Comparison of ENCODE assay signal across 9 cellular contexts in genomic region chr4:21469438-21470032, GRCh38.
DNase-seq lines count a peak whose midpoint lies in the region; ATAC-seq lines count a peak whose summit lies in the region.
"Had no signal": no experiment of that assay in that cellular context is flagged by ENCODE, and none has a peak within 500 bp of the region (broad histone marks: within the 10 kb centered on the region; RNA-seq: fewer than 3 reads in every experiment).

No MANE protein-coding gene starts in this region.

- H3K27ac Mint-ChIP-seq in naive thymus-derived CD8-positive, alpha-beta T cell, result no peak overlapping the region
- H3K27ac Mint-ChIP-seq: activated T-cell treated with anti-CD3 and anti-CD28 coated beads, Interleukin-2, amount 50 U/mL, for 72 hours had no signal

- peaks cover 0 to 8% (median 0%) of the 10 kb centered on the region in 5 donors for H3K27me3 Mint-ChIP-seq in naive thymus-derived CD8-positive, alpha-beta T cell

- in situ Hi-C loops in KBM-7 (cut with MboI; ENCODE audit: low pct_unique_long_range_greater_than_20kb, low sequenced_read_pairs), result no loop called here

- peaks cover 0 to 6% (median 3%) of the 10 kb centered on the region in 9 donors for H3K9me3 Mint-ChIP-seq in naive thymus-derived CD8-positive, alpha-beta T cell
- H3K9me3 Mint-ChIP-seq: activated T-cell treated with anti-CD3 and anti-CD28 coated beads, Interleukin-2, amount 50 U/mL, for 72 hours had no signal

- no peaks in the 10 kb centered on the region for H3K4me1 Mint-ChIP-seq in naive thymus-derived CD8-positive, alpha-beta T cell

- H3K4me3 Mint-ChIP-seq in naive thymus-derived CD8-positive, alpha-beta T cell, result no peak overlapping the region
- H3K4me3 Mint-ChIP-seq: activated T-cell treated with anti-CD3 and anti-CD28 coated beads, Interleukin-2, amount 50 U/mL, for 72 hours had no signal

- no peaks in the 10 kb centered on the region for H3K36me3 Mint-ChIP-seq in naive thymus-derived CD8-positive, alpha-beta T cell

- no peak for ATAC-seq in naive thymus-derived CD8-positive, alpha-beta T cell
- no peak for ATAC-seq in GM18517 (IDR thresholded peaks at IDR 0.05; ENCODE audit: unreplicated experiment)
- ATAC-seq: activated T-cell treated with anti-CD3 and anti-CD28 coated beads, Interleukin-2, amount 50 U/mL, for 72 hours had no signal

- peak; percentile 72 for DNase-seq in DMS53 (lab: John Stamatoyannopoulos, UW)
- peak; percentile 32 for DNase-seq in KBM-7
- peak; percentile 54 for DNase-seq in astrocyte of the hippocampus (ENCODE audit: low read depth, low spot score)
- DNase-seq in lung microvascular endothelial cell (ENCODE audit: low read depth in 2 of 2), result peak; percentile 11 to 29
- DNase-seq in NCI-H226, result no peak
- no peak for DNase-seq in naive thymus-derived CD8-positive, alpha-beta T cell
- DNase-seq in activated CD4-positive, CD25-positive, alpha-beta regulatory T cell treated with anti-CD3 and anti-CD28 coated beads, Interleukin-2, amount 50 U/mL, for 72 hours, result no peak
- DNase-seq: activated T-cell treated with anti-CD3 and anti-CD28 coated beads, Interleukin-2, amount 50 U/mL, for 72 hours had no signal

- POLR2A ChIA-PET in naive thymus-derived CD8-positive, alpha-beta T cell (lab: Charles Lee), result no interaction called here

Comparison
In these comparisons a context has a peak if more than half of its experiments do, and no peak if none do; other contexts are left out.
1. DNase-seq: peak in DMS53 (single experiment), KBM-7 (single experiment), astrocyte of the hippocampus (single experiment) and lung microvascular endothelial cell (2 of 2); none in NCI-H226 (single experiment), naive thymus-derived CD8-positive, alpha-beta T cell (0 of 10) and activated CD4-positive, CD25-positive, alpha-beta regulatory T cell treated with anti-CD3 and anti-CD28 coated beads, Interleukin-2, amount 50 U/mL, for 72 hours (single experiment).